11 cellular contexts compared by ENCODE assay signal in genomic region chr4:174314770-174315169, GRCh38. TPM values are rescaled to one million over a fixed set of nuclear protein-coding genes. Genes with fewer than 3 reads are reported as not detected.
A peak's percentile ranks its signal among the peaks of the same experiment; 100 is the strongest.
DNase-seq lines count a peak whose midpoint lies in the region; ATAC-seq, FAIRE-seq and TF ChIP-seq lines count a peak whose summit lies in the region.
"Had no signal": no experiment of that assay in that cellular context is flagged by ENCODE, and none has a peak within 500 bp of the region (broad histone marks: within the 10 kb centered on the region; RNA-seq: fewer than 3 reads in every experiment).

No MANE protein-coding gene starts in this region.

- ATAC-seq in GM21529 (IDR thresholded peaks at IDR 0.05; ENCODE audit: unreplicated experiment) (peak; percentile 62), GM12878 (peak; percentile 48)

- TF ChIP-seq EP300 in GM12878 (IDR thresholded peaks at IDR 0.05; ENCODE audit: borderline replicate concordance in 1 of 2, control insufficient read depth in 1 of 2, low read depth in 2 of 2, low read length in 2 of 2) = no peak
- TF ChIP-seq EP300 in esophagus muscularis mucosa (IDR thresholded peaks at IDR 0.05) = no peak

- in situ Hi-C loops in GM12878 (cut with MboI) = loop anchor here (10.0 to 25.0 kb wide), 2 partner anchors 90 to 802 kb away; no protein-coding TSS in a partner anchor

- H3K27ac ChIP-seq in GM12878 (ENCODE audit: control insufficient read depth, insufficient read depth) (no peak overlapping the region), esophagus muscularis mucosa (replicated peaks in 1 of 4) (no peak overlapping the region)
- H3K27ac ChIP-seq: suprapubic skin had no signal

- no peak overlapping the region for H3K9ac ChIP-seq in GM12878 (ENCODE audit: control insufficient read depth, insufficient read depth, low read length)

- no peak for TF ChIP-seq CTCF in GM12878 (IDR thresholded peaks at IDR 0.05 in 2 of 3, conservative IDR thresholded peaks at IDR 0.05 in 1 of 3; ENCODE audit: control insufficient read depth in 2 of 3, extremely low read depth in 1 of 3, insufficient read depth in 1 of 3, low read depth in 3 of 3, low read length in 3 of 3)
- TF ChIP-seq CTCF in esophagus muscularis mucosa (IDR thresholded peaks at IDR 0.05) = no peak

- H3K4me3 ChIP-seq in MG63 = no peak overlapping the region
- H3K4me3 ChIP-seq in GM12878 = no peak overlapping the region
- no peak overlapping the region for H3K4me3 ChIP-seq in esophagus muscularis mucosa
- H3K4me3 ChIP-seq: suprapubic skin had no signal

- RAD21 ChIA-PET in GM12878 (lab: Charles Lee; ENCODE audit: unreplicated experiment) = interaction anchor here (1.1 kb wide), 1 partner anchor 31 kb away, joined by 3 read pairs; the partner anchor contains the start of gene CEP44

- no peaks in the 10 kb centered on the region for H4K20me1 ChIP-seq in GM12878 (ENCODE audit: control insufficient read depth, insufficient read depth)

- WGBS in GM12878 (ENCODE audit: insufficient coverage, insufficient replicate concordance, low lambda C conversion rate, missing lambda C conversion rate) = 54% methylated on average over 3 of the region's 3 CpGs
- WGBS in esophagus muscularis mucosa = 76% methylated on average over 3 of the region's 3 CpGs

- H3K9me3 ChIP-seq in MG63 (no peaks in the 10 kb centered on the region), GM12878 (replicated peaks; ENCODE audit: control insufficient read depth, insufficient read depth, low read length) (no peaks in the 10 kb centered on the region), esophagus muscularis mucosa (no peaks in the 10 kb centered on the region)
- H3K9me3 ChIP-seq: suprapubic skin had no signal

- no peaks in the 10 kb centered on the region for H3K79me2 ChIP-seq in GM12878 (ENCODE audit: control insufficient read depth, insufficient read depth, low read length)

- H3K36me3 ChIP-seq in MG63 (peaks cover 8% of the 10 kb centered on the region), GM12878 (ENCODE audit: control insufficient read depth in 2 of 2, insufficient read depth in 2 of 2, low read length in 1 of 2) (no peaks in the 10 kb centered on the region; a peak in 1 of 4 replicates), esophagus muscularis mucosa (peaks cover 4 to 50% (median 27%) of the 10 kb centered on the region in 4 donors)

- H3K4me1 ChIP-seq in GM12878 (ENCODE audit: control insufficient read depth, insufficient read depth, low read length) (no peaks in the 10 kb centered on the region), esophagus muscularis mucosa (no peaks in the 10 kb centered on the region)
- H3K4me1 ChIP-seq: suprapubic skin had no signal

- no peak overlapping the region for H2AFZ ChIP-seq in GM12878 (ENCODE audit: control insufficient read depth, low read depth, low read length)

- DNase-seq in MG63 (peak; percentile 8), GM12878 (ENCODE audit: low read depth, low spot score) (no peak), non-pigmented ciliary epithelial cell (ENCODE audit: low read depth) (peak; percentile 28), SKM-1 (lab: John Stamatoyannopoulos, UW; ENCODE audit: unreplicated experiment) (no peak), esophagus muscularis mucosa (ENCODE audit: extremely low spot score) (no peak)
- DNase-seq in stimulated activated CD4-positive, alpha-beta T cell treated with anti-CD3 and anti-CD28 coated beads, Interleukin-1b, Interleukin-23, amount 100 ng/mL, for 48 hours = no peak
- no peak for DNase-seq in activated CD4-positive, alpha-beta T cell treated with anti-CD3 and anti-CD28 coated beads, Interleukin-2, amount 50 U/mL, for 1 hour
- DNase-seq: activated naive CD4-positive, alpha-beta T cell treated with anti-CD3 and anti-CD28 coated beads for 36 hours had no signal

- intact Hi-C loops in GM12878 (cut with micrococcal nuclease; ENCODE audit: unreplicated experiment) = loop anchor here (5.0 kb wide), 1 partner anchor 892 kb away; no protein-coding TSS in a partner anchor
- intact Hi-C loops in esophagus muscularis mucosa (cut with DNase I) = no loop called here

- POLR2A ChIA-PET in GM12878 (lab: Charles Lee) = interaction anchor here (1.2 kb wide), 1 partner anchor 30 kb away, joined by 3 read pairs; no protein-coding TSS in a partner anchor

- SMC1A ChIA-PET in GM12878 (lab: Charles Lee; ENCODE audit: uncharacterized antibody, unreplicated experiment) = interaction anchor here (0.6 to 2.1 kb wide), 8 partner anchors 8 to 145 kb away, joined by 3 to 11 read pairs (median 3); no protein-coding TSS in a partner anchor

- CTCF ChIA-PET in GM12878 (lab: Yijun Ruan, JAX) = interaction anchor here (0.7 to 1.5 kb wide), 5 partner anchors 9 to 94 kb away, joined by 3 to 5 read pairs (median 3); no protein-coding TSS in a partner anchor

- no TSS peak for BruUV-seq in GM12878 (replicated peaks; lab: Mats Ljungman, UMichigan)

- TF ChIP-seq RAD21 in GM12878 (IDR thresholded peaks at IDR 0.05; ENCODE audit: insufficient read depth, low read depth, low read length) = no peak

- H3K27me3 ChIP-seq in MG63 = no peaks in the 10 kb centered on the region
- H3K27me3 ChIP-seq in GM12878 (replicated peaks in 1 of 2; ENCODE audit: control insufficient read depth in 2 of 2, insufficient read depth in 2 of 2, low read length in 1 of 2) = no peaks in the 10 kb centered on the region
- H3K27me3 ChIP-seq in esophagus muscularis mucosa = no peaks in the 10 kb centered on the region
- H3K27me3 ChIP-seq: suprapubic skin had no signal

- no peak overlapping the region for H3K4me2 ChIP-seq in GM12878 (ENCODE audit: control insufficient read depth, insufficient read depth)

- FAIRE-seq in GM12878 (lab: Jason Lieb, UNC) = no peak
- FAIRE-seq: endothelial cell of umbilical vein had no signal

- TF ChIP-seq POLR2A in GM12878 (IDR thresholded peaks at IDR 0.05; ENCODE audit: low read depth, low read length) (no peak), esophagus muscularis mucosa (IDR thresholded peaks at IDR 0.05; ENCODE audit: low read depth) (no peak)

TF ChIP-seq in GM12878, 131 proteins besides CTCF, POLR2A, EP300 and RAD21:
- TF ChIP-seq BCL3 (IDR thresholded peaks at IDR 0.05; ENCODE audit: borderline replicate concordance, insufficient read depth, low read depth, low read length, poor library complexity, severe bottlenecking) (no peak), MTA2 (IDR thresholded peaks at IDR 0.05; ENCODE audit: low read depth) (peak; percentile 13; the same call in 1 of the 2 replicates)

RNA-seq across cellular contexts. Expression of gene CEP44, which starts 31.1 kb away (rescaled TPM):
- total RNA-seq in MG63 (2014; rRNA removed; shearing (Covaris generic); ENCODE audit: low replicate concordance) = 7.8 and 24.9 TPM in 2 replicates
- 63.0 and 66.9 TPM in 2 replicates for total RNA-seq in GM12878 (2013; cell fraction: nucleolus; rRNA removed)
- 12.5 and 14.6 TPM in 2 replicates for total RNA-seq in GM12878 (2014; rRNA removed)
- 16.7 and 17.4 TPM in 2 replicates for total RNA-seq in GM12878 (2014; rRNA removed; fragmentation: Illumina TruSeq; extraction: Trizol)
- total RNA-seq in GM12878 (2021) = 13.3 and 16.6 TPM in 2 replicates
- 5.4 TPM for polyA plus RNA-seq in GM12878 (2011; ENCODE audit: low read depth)
- polyA plus RNA-seq in GM12878 (2011; rRNA removed) = 19.8 and 33.0 TPM in 2 replicates
- polyA plus RNA-seq in GM12878 (2011; cell fraction: cytosol; rRNA removed) = 5.9 and 6.9 TPM in 2 replicates
- 19.0 and 19.8 TPM in 2 replicates for polyA plus RNA-seq in GM12878 (2011; cell fraction: nucleus; rRNA removed)
- 7.6 and 12.7 TPM in 2 replicates for polyA plus RNA-seq in GM12878 (2012)
- 11.4 and 13.1 TPM in 2 replicates for polyA plus RNA-seq in GM12878 (2014; fragmentation: Illumina TruSeq; extraction: Trizol)
- polyA plus RNA-seq in GM12878 (2014; fragmentation: Nextera tagmentation; extraction: Ambion mirVana) = 10 to 100 TPM in 1 of 2 experiments, 1 to 10 TPM in 1; 7.6 to 15.0 TPM
- polyA plus RNA-seq in GM12878 (2014; rRNA removed) = 9.1 and 10.5 TPM in 2 replicates
- polyA plus RNA-seq in GM12878 (2016; fragmentation: Nextera tagmentation; extraction: Ambion mirVana) = 10 to 100 TPM; 16.4 to 17.0 TPM
- polyA minus RNA-seq in GM12878 (2011; rRNA and poly(A)+ RNA removed) = 11.3 and 11.6 TPM in 2 replicates
- polyA minus RNA-seq in GM12878 (2011; cell fraction: cytosol; rRNA and poly(A)+ RNA removed) = 6.1 and 6.2 TPM in 2 replicates
- polyA minus RNA-seq in GM12878 (2011; cell fraction: nucleus; rRNA and poly(A)+ RNA removed) = 16.8 and 20.0 TPM in 2 replicates
- total RNA-seq in esophagus muscularis mucosa = 10 to 100 TPM in 3 of 4 donors, 1 to 10 TPM in 1; 8.1 to 15.8 (median 11.5) TPM

RNA-seq across cellular contexts. Expression of gene FBXO8, which starts 31.3 kb away (rescaled TPM):
- 20.4 and 29.1 TPM in 2 replicates for total RNA-seq in MG63 (2014; rRNA removed; shearing (Covaris generic); ENCODE audit: low replicate concordance)
- total RNA-seq in GM12878 (2013; cell fraction: nucleolus; rRNA removed) = 24.9 and 27.3 TPM in 2 replicates
- total RNA-seq in GM12878 (2014; rRNA removed) (15.9 and 23.2 TPM in 2 replicates), GM12878 (2014; rRNA removed; fragmentation: Illumina TruSeq; extraction: Trizol) (18.3 and 19.0 TPM in 2 replicates), GM12878 (2021) (13.1 and 13.6 TPM in 2 replicates), esophagus muscularis mucosa (10 to 100 TPM; 32.0 to 48.0 (median 45.5) TPM)
- 4.2 TPM for polyA plus RNA-seq in GM12878 (2011; ENCODE audit: low read depth)
- polyA plus RNA-seq in GM12878 (2011; rRNA removed) (38.1 and 51.8 TPM in 2 replicates), GM12878 (2014; fragmentation: Illumina TruSeq; extraction: Trizol) (14.9 and 15.1 TPM in 2 replicates), GM12878 (2014; fragmentation: Nextera tagmentation; extraction: Ambion mirVana) (10 to 100 TPM; 13.7 to 19.3 TPM), GM12878 (2014; rRNA removed) (8.8 and 11.3 TPM in 2 replicates), GM12878 (2016; fragmentation: Nextera tagmentation; extraction: Ambion mirVana) (10 to 100 TPM; 17.6 to 18.2 TPM)
- polyA plus RNA-seq in GM12878 (2011; cell fraction: cytosol; rRNA removed) = 17.0 and 19.2 TPM in 2 replicates
- polyA plus RNA-seq in GM12878 (2011; cell fraction: nucleus; rRNA removed) = 9.2 and 11.6 TPM in 2 replicates
- 7.6 and 13.4 TPM in 2 replicates for polyA plus RNA-seq in GM12878 (2012)
- polyA minus RNA-seq in GM12878 (2011; rRNA and poly(A)+ RNA removed) = 32.2 and 36.1 TPM in 2 replicates
- 13.0 and 13.2 TPM in 2 replicates for polyA minus RNA-seq in GM12878 (2011; cell fraction: cytosol; rRNA and poly(A)+ RNA removed)
- 25.9 and 30.8 TPM in 2 replicates for polyA minus RNA-seq in GM12878 (2011; cell fraction: nucleus; rRNA and poly(A)+ RNA removed)

Comparison
In these comparisons a context has a peak if more than half of its experiments do, and no peak if none do; other contexts are left out.
1. DNase-seq: peak in MG63 (single experiment) and non-pigmented ciliary epithelial cell (single experiment); none in GM12878 (single experiment), SKM-1 (single experiment), stimulated activated CD4-positive, alpha-beta T cell treated with anti-CD3 and anti-CD28 coated beads, Interleukin-1b, Interleukin-23, amount 100 ng/mL, for 48 hours (single experiment), activated CD4-positive, alpha-beta T cell treated with anti-CD3 and anti-CD28 coated beads, Interleukin-2, amount 50 U/mL, for 1 hour (single experiment) and esophagus muscularis mucosa (single experiment).